In genomic region chr5:124706041-124706440, GRCh38 we compare ENCODE assay signal across 1 cellular context.
TF ChIP-seq lines count a peak whose summit lies in the region.

No MANE protein-coding gene starts in this region.

TF ChIP-seq in HEK293, 187 proteins besides CTCF, POLR2A, EP300 and RAD21 (continued from another document):
- no peak for TF ChIP-seq ZBTB10 (tag by site-specific recombination; IDR thresholded peaks at IDR 0.05)
- TF ChIP-seq ZNF175 (tag by site-specific recombination; IDR thresholded peaks at IDR 0.05), result no peak
- no peak for TF ChIP-seq ZNF76 (tag by site-specific recombination; IDR thresholded peaks at IDR 0.05; ENCODE audit: borderline replicate concordance, low read depth)
- no peak for TF ChIP-seq ZNF658 (tag by site-specific recombination; IDR thresholded peaks at IDR 0.05)
